Comparison of ENCODE assay signal across 1 cellular context in the genomic region with DNA sequence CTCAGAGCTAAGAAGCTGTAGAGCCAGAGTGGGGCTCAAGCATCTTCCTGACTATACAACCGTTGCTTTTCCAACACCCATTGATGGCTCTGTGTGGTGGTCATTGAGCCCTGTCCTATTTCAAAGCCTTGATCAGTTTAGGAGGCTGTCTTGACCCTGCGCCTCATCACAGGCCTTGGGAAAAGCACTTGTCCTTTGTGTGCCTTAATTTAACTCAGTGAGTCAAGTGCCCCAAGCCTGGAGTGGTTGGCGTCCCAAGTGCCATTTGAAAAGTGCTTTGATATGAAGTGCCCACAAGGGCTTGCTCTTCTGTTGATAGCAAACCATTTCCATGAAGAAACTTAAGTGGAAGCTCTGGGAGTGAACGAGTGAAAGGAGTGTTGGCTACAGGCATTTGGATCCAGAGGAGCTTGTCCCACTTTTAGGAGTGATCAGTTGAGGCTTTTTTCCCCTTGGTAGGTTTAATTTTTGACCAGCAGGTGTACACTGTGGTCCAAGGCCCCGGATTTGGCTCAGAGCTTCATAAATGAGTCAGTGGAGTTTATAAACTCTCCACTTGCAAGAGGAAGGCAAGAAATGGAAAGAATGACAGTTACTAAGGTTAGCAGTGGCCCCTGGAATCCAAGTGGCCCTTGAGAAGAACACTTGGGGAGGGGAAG.
TF ChIP-seq lines count a peak whose summit lies in the region.

No MANE protein-coding gene starts in this region.

TF ChIP-seq in K562, 482 proteins besides CTCF, POLR2A, EP300 and RAD21 (continued from another document):
- TF ChIP-seq SIN3A (IDR thresholded peaks at IDR 0.05; ENCODE audit: borderline replicate concordance in 2 of 2, control insufficient read depth in 1 of 2, low read depth in 2 of 2, low read length in 2 of 2) = no peak
